23 cellular contexts compared by ENCODE assay signal in the genomic region with DNA sequence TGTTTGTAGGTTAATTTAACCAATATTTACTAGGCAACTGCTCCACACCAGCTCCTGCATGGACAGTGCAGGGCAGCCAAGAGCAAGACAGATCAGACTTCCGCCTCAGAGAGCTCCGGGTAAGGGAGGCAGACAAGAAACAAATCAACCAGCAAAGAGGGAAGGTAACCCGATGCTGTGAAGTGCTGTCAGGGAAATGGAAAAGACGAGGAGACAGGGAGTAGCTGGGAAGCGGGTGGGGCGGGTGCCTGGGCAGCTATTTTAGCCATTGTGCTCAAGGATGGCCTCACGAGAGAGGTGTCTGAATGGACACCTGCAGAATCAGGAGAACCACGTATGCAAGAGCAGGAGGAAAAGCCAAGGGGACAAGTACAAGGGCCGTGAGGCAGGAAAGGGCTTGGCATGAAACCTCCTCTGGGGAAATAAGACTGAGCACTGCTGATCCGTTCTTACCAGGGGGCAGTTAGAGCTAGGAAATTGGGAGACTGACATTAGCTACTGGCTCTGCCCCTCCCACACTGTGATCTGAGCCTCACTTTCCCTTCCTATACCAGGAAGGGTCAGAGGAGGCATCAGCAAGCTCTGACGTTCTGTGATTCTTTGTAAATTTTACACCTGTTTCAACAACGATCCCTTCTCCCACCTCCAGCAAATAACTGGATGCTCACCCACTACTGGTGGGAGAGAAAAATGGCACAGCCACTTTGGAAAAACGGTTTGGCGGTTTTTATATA. TPM values are rescaled to one million over a fixed set of nuclear protein-coding genes. Genes with fewer than 3 reads are reported as not detected.
DNase-seq lines count a peak whose midpoint lies in the region; ATAC-seq lines count a peak whose summit lies in the region.
"Had no signal": no experiment of that assay in that cellular context is flagged by ENCODE, and none has a peak within 500 bp of the region (broad histone marks: within the 10 kb centered on the region; RNA-seq: fewer than 3 reads in every experiment).

No MANE protein-coding gene starts in this region.

- POLR2A ChIA-PET in activated CD4-positive, alpha-beta T cell treated with anti-CD3 and anti-CD28 coated beads, Interleukin-2, amount 10 ng/mL, durations not matched to agents 7 days and 5 days (lab: Charles Lee): no interaction called here

- H3K27ac Mint-ChIP-seq in stimulated activated effector memory CD8-positive, alpha-beta T cell treated with anti-CD3 and anti-CD28 coated beads, Interleukin-12 subunit alpha, Interleukin-12 subunit beta, amount 100 ng/mL, for 72 hours: peak overlapping the region; percentile 96
- no peak overlapping the region for H3K27ac Mint-ChIP-seq in activated CD4-positive, alpha-beta T cell treated with anti-CD3 and anti-CD28 coated beads, Interleukin-2, amount 10 ng/mL, durations not matched to agents 7 days and 5 days
- H3K27ac Mint-ChIP-seq: activated CD4-positive, alpha-beta T cell treated with anti-CD3 and anti-CD28 coated beads for 36 hours; T-helper 2 cell treated with Interferon-gamma antibody and Interleukin-4, amounts not matched to agents 5 μg/mL and 100 μg/mL, for 36 hours had no signal

- CTCF ChIA-PET in activated CD4-positive, alpha-beta T cell treated with anti-CD3 and anti-CD28 coated beads, Interleukin-2, amount 10 ng/mL, durations not matched to agents 7 days and 5 days (lab: Charles Lee): interaction anchor here (0.8 kb wide), 1 partner anchor 9 kb away, joined by 4 read pairs; no protein-coding TSS in a partner anchor

- no peaks in the 10 kb centered on the region for H3K27me3 Mint-ChIP-seq in activated CD4-positive, alpha-beta T cell treated with anti-CD3 and anti-CD28 coated beads, Interleukin-2, amount 10 ng/mL, durations not matched to agents 7 days and 5 days
- H3K27me3 Mint-ChIP-seq: activated CD4-positive, alpha-beta T cell treated with anti-CD3 and anti-CD28 coated beads for 36 hours had no signal

- no peak for ATAC-seq in stimulated activated effector memory CD8-positive, alpha-beta T cell treated with anti-CD3 and anti-CD28 coated beads, Interleukin-12 subunit alpha, Interleukin-12 subunit beta, amount 100 ng/mL, for 72 hours
- ATAC-seq: activated CD4-positive, alpha-beta T cell treated with anti-CD3 and anti-CD28 coated beads for 36 hours; natural killer cell had no signal

- no peak overlapping the region for H3K4me3 Mint-ChIP-seq in stimulated activated effector memory CD8-positive, alpha-beta T cell treated with anti-CD3 and anti-CD28 coated beads, Interleukin-12 subunit alpha, Interleukin-12 subunit beta, amount 100 ng/mL, for 72 hours
- H3K4me3 Mint-ChIP-seq in activated CD4-positive, alpha-beta T cell treated with anti-CD3 and anti-CD28 coated beads, Interleukin-2, amount 10 ng/mL, durations not matched to agents 7 days and 5 days: no peak overlapping the region
- H3K4me3 Mint-ChIP-seq: CD8-positive, alpha-beta memory T cell; natural killer cell; T-helper 2 cell treated with Interferon-gamma antibody and Interleukin-4, amounts not matched to agents 5 μg/mL and 100 μg/mL, for 36 hours had no signal

- H3K4me1 Mint-ChIP-seq in stimulated activated effector memory CD8-positive, alpha-beta T cell treated with anti-CD3 and anti-CD28 coated beads, Interleukin-12 subunit alpha, Interleukin-12 subunit beta, amount 100 ng/mL, for 72 hours: peaks cover 15% of the 10 kb centered on the region
- no peaks in the 10 kb centered on the region for H3K4me1 Mint-ChIP-seq in activated CD4-positive, alpha-beta T cell treated with anti-CD3 and anti-CD28 coated beads, Interleukin-2, amount 10 ng/mL, durations not matched to agents 7 days and 5 days
- H3K4me1 Mint-ChIP-seq: activated CD4-positive, alpha-beta T cell treated with anti-CD3 and anti-CD28 coated beads for 36 hours; CD8-positive, alpha-beta memory T cell had no signal

- peaks cover 21% of the 10 kb centered on the region for H3K36me3 Mint-ChIP-seq in stimulated activated effector memory CD8-positive, alpha-beta T cell treated with anti-CD3 and anti-CD28 coated beads, Interleukin-12 subunit alpha, Interleukin-12 subunit beta, amount 100 ng/mL, for 72 hours
- H3K36me3 Mint-ChIP-seq in activated CD4-positive, alpha-beta T cell treated with anti-CD3 and anti-CD28 coated beads, Interleukin-2, amount 10 ng/mL, durations not matched to agents 7 days and 5 days (ENCODE audit: low read depth): no peaks in the 10 kb centered on the region
- H3K36me3 Mint-ChIP-seq: CD8-positive, alpha-beta memory T cell; natural killer cell had no signal

- peak; percentile 53 for DNase-seq in NCI-H2171 treated with DMSO at 0.1 percent for 48 hours (lab: John Stamatoyannopoulos, UW)
- DNase-seq in NCI-H2171 (lab: John Stamatoyannopoulos, UW): no peak
- peak; percentile 51 for DNase-seq in NCI-H69 (lab: John Stamatoyannopoulos, UW)
- peak; percentile 86 for DNase-seq in left kidney (ENCODE audit: low read depth, low spot score)
- DNase-seq in stimulated activated effector memory CD8-positive, alpha-beta T cell treated with anti-CD3 and anti-CD28 coated beads, Interleukin-12 subunit alpha, Interleukin-12 subunit beta, amount 100 ng/mL, for 72 hours (ENCODE audit: low spot score in 2 of 2): no peak
- no peak for DNase-seq in hypothalamus (lab: John Stamatoyannopoulos, UW)
- DNase-seq in activated CD4-positive, alpha-beta T cell treated with anti-CD3 and anti-CD28 coated beads, Interleukin-2, amount 10 ng/mL, durations not matched to agents 7 days and 5 days: no peak
- no peak for DNase-seq in kidney glomerular epithelial cell (lab: John Stamatoyannopoulos, UW)
- DNase-seq: activated CD4-positive, alpha-beta T cell treated with anti-CD3 and anti-CD28 coated beads for 36 hours; activated gamma-delta T cell; activated T-cell treated with anti-CD3 and anti-CD28 coated beads for 4 hours; CD8-positive, alpha-beta memory T cell; islet precursor cell; natural killer cell; NCI-H1105; NCI-H187 treated with DMSO at 0.1 percent for 48 hours; NCI-H446; NK-92 treated with Interleukin-12 subunit alpha and Interleukin-12 subunit beta, amount 100 ng/mL, for 24 hours; right lobe of liver; Right ventricle myocardium superior; stimulated activated CD4-positive, alpha-beta T cell treated with anti-CD3 and anti-CD28 coated beads, Interleukin-4, amount 100 ng/mL, for 4 hours; stimulated activated naive CD4-positive, alpha-beta T cell had no signal

- no peaks in the 10 kb centered on the region for H3K9me3 Mint-ChIP-seq in stimulated activated effector memory CD8-positive, alpha-beta T cell treated with anti-CD3 and anti-CD28 coated beads, Interleukin-12 subunit alpha, Interleukin-12 subunit beta, amount 100 ng/mL, for 72 hours
- H3K9me3 Mint-ChIP-seq in activated CD4-positive, alpha-beta T cell treated with anti-CD3 and anti-CD28 coated beads, Interleukin-2, amount 10 ng/mL, durations not matched to agents 7 days and 5 days: no peaks in the 10 kb centered on the region
- H3K9me3 Mint-ChIP-seq: CD8-positive, alpha-beta memory T cell; natural killer cell had no signal

RNA-seq across cellular contexts. Expression of gene TMEM119, which starts 6.5 kb away (rescaled TPM):
- 1 to 10 TPM; 1.2 to 1.7 TPM for total RNA-seq in activated CD4-positive, alpha-beta T cell treated with anti-CD3 and anti-CD28 coated beads, Interleukin-2, amount 10 ng/mL, durations not matched to agents 7 days and 5 days
- total RNA-seq: CD8-positive, alpha-beta memory T cell had no signal

RNA-seq across cellular contexts. Expression of gene SELPLG, which starts 29.3 kb away (rescaled TPM):
- 100 to 1,000 TPM; 207 to 214 TPM for total RNA-seq in activated CD4-positive, alpha-beta T cell treated with anti-CD3 and anti-CD28 coated beads, Interleukin-2, amount 10 ng/mL, durations not matched to agents 7 days and 5 days

RNA-seq across cellular contexts. Expression of gene ISCU, which starts 42.0 kb away (rescaled TPM):
- total RNA-seq in activated CD4-positive, alpha-beta T cell treated with anti-CD3 and anti-CD28 coated beads, Interleukin-2, amount 10 ng/mL, durations not matched to agents 7 days and 5 days: 10 to 100 TPM; 60.8 to 66.0 TPM

RNA-seq across cellular contexts. Expression of gene SART3, which starts 43.4 kb away (rescaled TPM):
- total RNA-seq in activated CD4-positive, alpha-beta T cell treated with anti-CD3 and anti-CD28 coated beads, Interleukin-2, amount 10 ng/mL, durations not matched to agents 7 days and 5 days: 10 to 100 TPM; 63.0 to 72.6 TPM

Comparison
In these comparisons a context has a peak if more than half of its experiments do, and no peak if none do; other contexts are left out.
1. DNase-seq: peak in NCI-H2171 treated with DMSO at 0.1 percent for 48 hours (single experiment), NCI-H69 (single experiment) and left kidney (single experiment); none in NCI-H2171 (single experiment), stimulated activated effector memory CD8-positive, alpha-beta T cell treated with anti-CD3 and anti-CD28 coated beads, Interleukin-12 subunit alpha, Interleukin-12 subunit beta, amount 100 ng/mL, for 72 hours (0 of 2), hypothalamus (0 of 51), activated CD4-positive, alpha-beta T cell treated with anti-CD3 and anti-CD28 coated beads, Interleukin-2, amount 10 ng/mL, durations not matched to agents 7 days and 5 days (single experiment) and kidney glomerular epithelial cell (single experiment).